8 cellular contexts compared by ENCODE assay signal in the genomic region with DNA sequence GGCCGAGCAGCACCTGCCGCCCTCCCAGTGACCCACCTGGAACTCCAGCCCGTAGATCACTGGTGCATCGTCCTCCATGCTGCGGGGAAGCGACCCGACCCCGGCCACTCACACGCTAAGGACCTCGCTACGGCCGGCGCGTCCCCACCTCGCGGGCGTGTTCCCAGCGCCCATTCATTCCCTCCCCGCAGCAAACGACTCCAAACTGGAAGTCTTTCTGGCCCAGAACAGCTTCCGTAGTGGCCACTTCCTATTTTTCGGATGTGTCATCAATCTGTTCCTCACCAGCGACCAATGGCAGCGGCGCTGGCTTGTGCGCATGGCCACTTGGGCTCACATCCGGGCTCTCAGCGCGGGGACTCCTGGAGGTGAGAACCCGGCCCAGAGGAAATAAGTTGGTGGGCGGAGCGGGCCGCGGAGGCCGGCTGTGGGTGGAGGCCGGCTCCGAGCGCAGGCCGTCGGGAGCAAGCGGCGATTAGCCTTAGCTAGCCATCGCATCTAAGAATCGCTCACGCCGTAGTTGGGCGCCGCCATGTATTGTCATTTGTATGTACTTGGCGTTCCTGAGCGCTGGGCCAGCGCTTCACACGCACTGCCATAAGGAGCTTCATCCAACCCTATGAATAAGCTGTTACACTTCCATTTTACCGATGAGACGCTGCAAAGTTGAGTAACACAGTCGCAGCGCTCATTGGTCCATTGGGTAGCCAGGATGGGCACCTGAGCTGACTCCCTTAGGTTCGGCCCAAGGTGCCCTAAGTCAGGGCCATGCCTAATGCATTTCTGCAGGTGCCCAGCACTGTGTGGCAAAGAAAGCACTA. TPM values are rescaled to one million over a fixed set of nuclear protein-coding genes. Genes with fewer than 3 reads are reported as not detected.
A peak's percentile ranks its signal among the peaks of the same experiment; 100 is the strongest.
DNase-seq lines count a peak whose midpoint lies in the region; ATAC-seq, FAIRE-seq and TF ChIP-seq lines count a peak whose summit lies in the region.

A gene (minus strand): TSS at position 207 of the 821 bp plus-strand sequence. CDS start 129 bp downstream, at position 78.

- FAIRE-seq in GM12892 (lab: Jason Lieb, UNC), result peak; percentile 81

- TF ChIP-seq EP300 in upper lobe of left lung (IDR thresholded peaks at IDR 0.05), result peak in 1 of 4 donors; percentile 75

- intact Hi-C loops in adrenal gland (cut with DNase I) (no loop called here), heart left ventricle (cut with DNase I) (loop anchor here in 5 of 10 donors (2.0 to 10.0 kb wide), 6 partner anchors 83 to 179 kb away; a partner anchor contains a TSS), posterior cingulate gyrus (cut with DNase I) (loop anchor here (2.0 to 5.0 kb wide), 2 partner anchors 179 to 197 kb away; a partner anchor contains a TSS)

- ATAC-seq in HG02852 (IDR thresholded peaks at IDR 0.05; ENCODE audit: unreplicated experiment), result peak; percentile 76
- peak; percentile 95 to 97 (median 96) for ATAC-seq in heart left ventricle
- ATAC-seq in upper lobe of left lung (ENCODE audit: low FRiP score in 2 of 2), result peak; percentile 97

- peak within 1 kb of the TSS; percentile 46 to 81 (median 60) for H3K4me3 ChIP-seq in adrenal gland
- H3K4me3 ChIP-seq in heart left ventricle, result peak within 1 kb of the TSS; percentile 52 to 98 (median 80)
- H3K4me3 ChIP-seq in upper lobe of left lung, result peak within 1 kb of the TSS; percentile 75 to 90 (median 85)

- H3K9me3 ChIP-seq in adrenal gland (replicated peaks in 1 of 3) (no peaks in the 10 kb centered on the region), heart left ventricle (no peaks in the 10 kb centered on the region), upper lobe of left lung (no peaks in the 10 kb centered on the region)

- peaks cover 7 to 37% of the 10 kb centered on the region in 2 donors for H3K4me1 ChIP-seq in adrenal gland (replicated peaks in 1 of 2)
- H3K4me1 ChIP-seq in heart left ventricle, result peaks cover 0 to 41% (median 32%) of the 10 kb centered on the region in 12 donors
- peaks cover 25 to 44% (median 30%) of the 10 kb centered on the region in 4 donors for H3K4me1 ChIP-seq in upper lobe of left lung

- H3K27ac ChIP-seq in adrenal gland (peak within 1 kb of the TSS; percentile 28 to 96 (median 80)), heart left ventricle (peak within 1 kb of the TSS; percentile 77 to 97 (median 92)), upper lobe of left lung (peak within 1 kb of the TSS; percentile 80 to 96 (median 88))

- H3K36me3 ChIP-seq in adrenal gland (replicated peaks in 1 of 2) (peaks cover 0 to 5% of the 10 kb centered on the region in 2 donors), heart left ventricle (peaks cover 0 to 19% (median 9%) of the 10 kb centered on the region in 9 donors), upper lobe of left lung (no peaks in the 10 kb centered on the region)

- no peaks in the 10 kb centered on the region for H3K27me3 ChIP-seq in adrenal gland
- no peaks in the 10 kb centered on the region for H3K27me3 ChIP-seq in heart left ventricle
- H3K27me3 ChIP-seq in upper lobe of left lung, result no peaks in the 10 kb centered on the region

- DNase-seq in GM12892 (ENCODE audit: insufficient read length), result peak; percentile 90
- peak; percentile 98 for DNase-seq in NCI-H146 (lab: John Stamatoyannopoulos, UW)
- DNase-seq in T-helper 1 cell, result peak; percentile 89 to 97 (median 94)
- DNase-seq in adrenal gland, result peak; percentile 97 to 100 (median 99)
- DNase-seq in heart left ventricle, result peak; percentile 98 to 99 (median 99)
- DNase-seq in posterior cingulate gyrus, result peak; percentile 95 to 100 (median 98)
- peak; percentile 97 to 98 for DNase-seq in upper lobe of left lung

- WGBS in adrenal gland, 4 donors, result 1 to 3% (median 1%) methylated on average over 37 to 57 of the region's 57 CpGs
- 1 to 3% (median 2%) methylated on average over 22 to 57 of the region's 57 CpGs for WGBS in heart left ventricle, 4 donors
- WGBS in upper lobe of left lung, 2 donors, result 1 to 4% methylated on average over 19 to 57 of the region's 57 CpGs

- TF ChIP-seq CTCF in adrenal gland (IDR thresholded peaks at IDR 0.05) (peak in 3 of 6 experiments; percentile 13 to 38 (median 19)), heart left ventricle (IDR thresholded peaks at IDR 0.05) (peak in 4 of 12 donors; percentile 21 to 28 (median 26)), upper lobe of left lung (IDR thresholded peaks at IDR 0.05) (peak in 2 of 6 experiments; percentile 11 to 47)

- TF ChIP-seq POLR2A in GM12892 (IDR thresholded peaks at IDR 0.05; ENCODE audit: low read depth, low read length), result peak; percentile 89; the same call in 1 of the 2 replicates
- TF ChIP-seq POLR2A in adrenal gland (IDR thresholded peaks at IDR 0.05), result peak; percentile 70 to 95
- peak; percentile 25 to 89 for TF ChIP-seq POLR2A in heart left ventricle (IDR thresholded peaks at IDR 0.05)
- peak in 3 of 4 donors; percentile 61 to 86 (median 63) for TF ChIP-seq POLR2A in upper lobe of left lung (IDR thresholded peaks at IDR 0.05)

RNA-seq across cellular contexts. Expression of the gene that starts here (rescaled TPM):
- polyA plus RNA-seq in GM12892 (2012; ENCODE audit: missing spikeins), result 31.9 TPM
- 10 to 100 TPM; 20.1 to 37.3 (median 28.5) TPM for total RNA-seq in adrenal gland
- polyA plus RNA-seq in adrenal gland, result 10 to 100 TPM; 10.3 to 33.5 (median 11.5) TPM
- 10 to 100 TPM in 8 of 9 donors, 1 to 10 TPM in 1; 8.4 to 20.6 (median 13.3) TPM for total RNA-seq in heart left ventricle
- 10 to 100 TPM in 1 of 2 donors, 1 to 10 TPM in 1; 7.9 to 26.1 TPM for polyA plus RNA-seq in heart left ventricle
- 10 to 100 TPM; 17.6 to 39.8 (median 23.6) TPM for total RNA-seq in upper lobe of left lung

Comparison
In these comparisons a context has a peak if more than half of its experiments do, and no peak if none do; other contexts are left out.
1. Peak in every context shown above with its lines: DNase-seq, ATAC-seq, H3K4me3 ChIP-seq and H3K27ac ChIP-seq.